13 cellular contexts compared by ENCODE assay signal in the genomic region with DNA sequence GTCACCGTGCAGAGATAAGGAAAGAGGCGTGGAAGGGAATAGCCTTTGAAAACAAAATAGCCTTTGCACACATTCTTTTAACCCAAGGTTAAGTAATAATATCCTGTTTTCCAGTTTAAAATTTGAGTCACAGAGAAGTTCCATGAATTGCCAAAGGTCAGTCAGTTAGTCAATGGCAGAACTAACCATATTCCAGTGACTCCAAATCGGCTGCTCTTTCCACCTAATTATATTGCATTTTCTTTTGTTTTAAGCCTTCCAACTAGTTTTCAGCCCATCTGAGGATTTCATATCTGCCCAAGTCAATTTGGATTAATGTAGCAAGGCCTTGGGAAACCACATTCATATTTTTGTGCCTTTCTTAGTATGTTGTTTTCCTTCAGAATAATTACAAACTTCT.
"Had no signal": no experiment of that assay in that cellular context is flagged by ENCODE, and none has a peak within 500 bp of the region (broad histone marks: within the 10 kb centered on the region; RNA-seq: fewer than 3 reads in every experiment).

No MANE protein-coding gene starts in this region.

- H3K36me3 ChIP-seq: ascending aorta, lower lobe of right lung, transverse colon had no signal

- H3K9me3 ChIP-seq: ascending aorta, lower lobe of right lung, transverse colon had no signal

- H3K27ac ChIP-seq: ascending aorta, lower lobe of right lung, transverse colon had no signal

- H3K9me3 Mint-ChIP-seq: activated CD4-positive, alpha-beta memory T cell treated with anti-CD3 and anti-CD28 coated beads, Interleukin-2, amount 10 ng/mL, durations not matched to agents 7 days and 5 days; naive B cell had no signal

- H3K4me1 Mint-ChIP-seq: activated CD4-positive, alpha-beta memory T cell treated with anti-CD3 and anti-CD28 coated beads, Interleukin-2, amount 10 ng/mL, durations not matched to agents 7 days and 5 days; activated naive CD8-positive, alpha-beta T cell treated with anti-CD3 and anti-CD28 coated beads for 36 hours; naive B cell had no signal

- H3K27me3 Mint-ChIP-seq: activated CD4-positive, alpha-beta memory T cell treated with anti-CD3 and anti-CD28 coated beads, Interleukin-2, amount 10 ng/mL, durations not matched to agents 7 days and 5 days; activated naive CD8-positive, alpha-beta T cell treated with anti-CD3 and anti-CD28 coated beads for 36 hours; naive B cell had no signal

- H3K4me1 ChIP-seq: ascending aorta, lower lobe of right lung, transverse colon had no signal

- H3K4me3 ChIP-seq: ascending aorta, lower lobe of right lung, transverse colon had no signal

- H3K27ac Mint-ChIP-seq: activated CD4-positive, alpha-beta memory T cell treated with anti-CD3 and anti-CD28 coated beads, Interleukin-2, amount 10 ng/mL, durations not matched to agents 7 days and 5 days; activated naive CD8-positive, alpha-beta T cell treated with anti-CD3 and anti-CD28 coated beads for 36 hours; naive B cell had no signal

- H3K4me3 Mint-ChIP-seq: activated CD4-positive, alpha-beta memory T cell treated with anti-CD3 and anti-CD28 coated beads, Interleukin-2, amount 10 ng/mL, durations not matched to agents 7 days and 5 days; activated naive CD8-positive, alpha-beta T cell treated with anti-CD3 and anti-CD28 coated beads for 36 hours; naive B cell had no signal

- H3K27me3 ChIP-seq: ascending aorta, transverse colon had no signal

- DNase-seq: activated CD4-positive, alpha-beta memory T cell treated with anti-CD3 and anti-CD28 coated beads, Interleukin-2, amount 10 ng/mL, durations not matched to agents 7 days and 5 days; activated CD4-positive, alpha-beta T cell treated with anti-CD3 and anti-CD28 coated beads for 1 hour; activated gamma-delta T cell; activated naive CD8-positive, alpha-beta T cell treated with anti-CD3 and anti-CD28 coated beads for 36 hours; activated T-cell treated with anti-CD3 and anti-CD28 coated beads, Interleukin-2, amount 50 U/mL, for 48 hours; glutamatergic neuron; left cardiac atrium; lower lobe of right lung; naive B cell; retina; T-helper 2 cell; transverse colon had no signal
